Comparison of ENCODE assay signal across 1 cellular context in genomic region chrX:10582215-10582733, GRCh38.
TF ChIP-seq lines count a peak whose summit lies in the region.

No MANE protein-coding gene starts in this region.

TF ChIP-seq in WTC11, 78 proteins besides CTCF, POLR2A, EP300 and RAD21 (continued from another document):
- TF ChIP-seq ZNF425 (CRISPR knock-in tag; conservative IDR thresholded peaks at IDR 0.05), result no peak
